Comparison of ENCODE assay signal across 21 cellular contexts in the genomic region with DNA sequence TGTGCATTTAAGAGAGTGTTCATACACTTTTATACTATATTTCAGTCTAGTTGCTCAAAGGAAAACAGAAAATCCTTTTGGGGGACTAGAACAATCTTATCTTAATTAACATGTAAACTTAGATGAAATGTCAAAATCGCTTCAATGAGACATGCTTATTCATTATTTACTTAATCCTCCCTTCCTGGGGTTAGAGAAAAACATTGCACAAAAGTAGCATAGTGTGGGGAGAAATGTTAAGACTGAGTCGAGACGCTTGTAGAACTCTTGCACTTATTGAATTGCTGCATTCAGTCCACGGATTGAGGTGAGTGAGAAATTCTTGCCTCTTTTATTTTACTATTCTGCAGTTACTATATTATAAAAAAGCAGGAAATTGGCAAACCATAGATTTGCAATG.
"Had no signal": no experiment of that assay in that cellular context is flagged by ENCODE, and none has a peak within 500 bp of the region (broad histone marks: within the 10 kb centered on the region; RNA-seq: fewer than 3 reads in every experiment).

No MANE protein-coding gene starts in this region.

- DNase-seq: Kasumi-1, MM.1S, NCI-H1092 treated with DMSO at 0.1 percent for 48 hours, NCI-H1436, NCI-H1694 treated with DMSO at 0.1 percent for 48 hours, NCI-H1930, NCI-H2081 treated with DMSO at 0.1 percent for 48 hours, NCI-H2171, NCI-H226, NCI-H446, NCI-H510A, NCI-H524 treated with DMSO at 0.1 percent for 48 hours, NCI-H774, RPMI8226, SHP77, SK-N-SH, SW 1271 had no signal

- H3K27ac ChIP-seq: HL-60, KMS-11 had no signal

- H3K4me1 Mint-ChIP-seq: IgD-negative memory B cell had no signal

- H3K9ac ChIP-seq: KMS-11, SK-N-SH had no signal

- H3K9me3 ChIP-seq: SK-N-SH had no signal

- ATAC-seq: K562 had no signal

- H3K4me3 ChIP-seq: K562 had no signal

- H3K4me2 ChIP-seq: KMS-11, SK-N-SH had no signal

- H3K9me2 ChIP-seq: SK-N-SH had no signal

- H3K4me3 Mint-ChIP-seq: IgD-negative memory B cell had no signal
